ENCODE assay signal across 8 cellular contexts in genomic region chr11:126210871-126211235, GRCh38. TPM values are rescaled to one million over a fixed set of nuclear protein-coding genes. Genes with fewer than 3 reads are reported as not detected.
DNase-seq lines count a peak whose midpoint lies in the region; ATAC-seq and TF ChIP-seq lines count a peak whose summit lies in the region.

No MANE protein-coding gene starts in this region.

- peak overlapping the region; percentile 10 for H2BK5ac ChIP-seq in IMR-90 (ENCODE audit: low read depth, low read length, poor library complexity, severe bottlenecking)

- H4K8ac ChIP-seq in IMR-90 (ENCODE audit: low read depth in 2 of 2, low read length in 2 of 2): peak overlapping the region; percentile 83 to 88; a peak in 3 of 4 replicates

- H3K27ac ChIP-seq in IMR-90 (ENCODE audit: insufficient read depth, low read length) (peak overlapping the region; percentile 65), muscle layer of duodenum (ENCODE audit: low read length) (peak overlapping the region; percentile 76)

- peak overlapping the region; percentile 88 for H3K27ac Mint-ChIP-seq in chondrocyte (ENCODE audit: unreplicated experiment)

- ATAC-seq in IMR-90 (ENCODE audit: low read depth) (no peak; the same call in 1 of the 2 replicates), HG03432 (IDR thresholded peaks at IDR 0.05; ENCODE audit: unreplicated experiment) (no peak)

- H3K27me3 ChIP-seq in IMR-90 (ENCODE audit: control insufficient read depth, insufficient read depth, low read length) (no peaks in the 10 kb centered on the region), muscle layer of duodenum (ENCODE audit: low read depth, low read length) (no peaks in the 10 kb centered on the region)

- peaks cover 2% of the 10 kb centered on the region; the same call in 1 of the 2 replicates for H3K9me1 ChIP-seq in IMR-90 (ENCODE audit: insufficient read depth, low read length)

- peak; percentile 39 for DNase-seq in AG20443 (ENCODE audit: low spot score)
- DNase-seq in IMR-90: no peak
- no peak for DNase-seq in chondrocyte (ENCODE audit: low spot score)
- no peak for DNase-seq in NCI-H128 (lab: John Stamatoyannopoulos, UW; ENCODE audit: unreplicated experiment)
- DNase-seq in GM10266 (ENCODE audit: extremely low spot score): no peak
- DNase-seq in kidney glomerular epithelial cell (lab: John Stamatoyannopoulos, UW): no peak

- POLR2A ChIA-PET in IMR-90 (lab: Charles Lee; ENCODE audit: unreplicated experiment): no interaction called here

- no peaks in the 10 kb centered on the region for H3K9me3 Mint-ChIP-seq in chondrocyte (ENCODE audit: low read depth)

- H3K56ac ChIP-seq in IMR-90 (ENCODE audit: extremely low read depth, insufficient read depth, low read length): peak overlapping the region; percentile 50; the same call in 1 of the 2 replicates

- H2BK15ac ChIP-seq in IMR-90 (ENCODE audit: low read depth, low read length): no peak overlapping the region; the same call in 2 of the 3 replicates

- H3K9ac ChIP-seq in IMR-90 (ENCODE audit: low read depth, low read length): peak overlapping the region; percentile 81

- H2BK120ac ChIP-seq in IMR-90 (ENCODE audit: low read depth, low read length): no peak overlapping the region

- peaks cover 8% of the 10 kb centered on the region for H3K36me3 ChIP-seq in IMR-90 (ENCODE audit: control insufficient read depth, insufficient read depth, low read length)
- peaks cover 9 to 22% of the 10 kb centered on the region in 2 donors for H3K36me3 ChIP-seq in muscle layer of duodenum (ENCODE audit: control insufficient read depth in 1 of 2, insufficient read depth in 2 of 2, low read length in 2 of 2)

- peak overlapping the region; percentile 72 for H3K4me3 ChIP-seq in IMR-90 (ENCODE audit: insufficient read depth, low read depth, low read length)
- H3K4me3 ChIP-seq in muscle layer of duodenum (ENCODE audit: low read depth in 1 of 2, low read length in 2 of 2): peak overlapping the region; percentile 97 to 99

- intact Hi-C loops in IMR-90 (cut with micrococcal nuclease): loop anchor here (5.0 kb wide), 1 partner anchor 46 kb away; no protein-coding TSS in a partner anchor

- peak overlapping the region; percentile 84 for H3K4ac ChIP-seq in IMR-90 (ENCODE audit: low read depth, low read length)

- in situ Hi-C loops in IMR-90 (cut with MboI; ENCODE audit: low sequenced_read_pairs): no loop called here

- peak overlapping the region; percentile 62; the same call in 1 of the 2 replicates for H3K23ac ChIP-seq in IMR-90 (ENCODE audit: low read depth, low read length)

- peaks cover 10% of the 10 kb centered on the region; the same call in 1 of the 2 replicates for H4K20me1 ChIP-seq in IMR-90 (ENCODE audit: insufficient read depth, low read length)

- peak overlapping the region; percentile 10 for H4K91ac ChIP-seq in IMR-90 (ENCODE audit: insufficient read depth, low read depth, low read length)

- CTCF ChIA-PET in IMR-90 (lab: Yijun Ruan, JAX): no interaction called here

- H3K4me1 ChIP-seq in IMR-90 (ENCODE audit: control insufficient read depth, insufficient read depth, low read length): no peaks in the 10 kb centered on the region
- peaks cover 9 to 21% of the 10 kb centered on the region in 2 donors for H3K4me1 ChIP-seq in muscle layer of duodenum (ENCODE audit: control insufficient read depth in 1 of 2, insufficient read depth in 2 of 2, low read length in 2 of 2)

- H3K9me3 ChIP-seq in IMR-90 (ENCODE audit: control insufficient read depth, insufficient read depth, low read length) (no peaks in the 10 kb centered on the region), muscle layer of duodenum (ENCODE audit: control insufficient read depth in 1 of 2, low read length in 2 of 2) (no peaks in the 10 kb centered on the region)

- H3K79me1 ChIP-seq in IMR-90 (ENCODE audit: low read depth in 1 of 2, low read length in 2 of 2): peaks cover 25 to 47% of the 10 kb centered on the region in 2 experiments

- peak overlapping the region; percentile 28; the same call in 1 of the 2 replicates for H4K5ac ChIP-seq in IMR-90 (ENCODE audit: low read depth, low read length)

- no peaks in the 10 kb centered on the region for H3K27me3 Mint-ChIP-seq in chondrocyte (ENCODE audit: low read depth)

- dilution Hi-C loops in IMR-90 (cut with HindIII; ENCODE audit: low sequenced_read_pairs, unreplicated experiment): loop anchor here (25.0 kb wide), 1 partner anchor 299 kb away; the partner anchor contains the start of genes DDX25 and PUS3

- H3K14ac ChIP-seq in IMR-90 (replicated peaks; ENCODE audit: low read depth, low read length): peak overlapping the region; percentile 76

- H2AK5ac ChIP-seq in IMR-90 (ENCODE audit: low read depth, low read length): peak overlapping the region; percentile 69; the same call in 1 of the 2 replicates

- no peak overlapping the region for H3K18ac ChIP-seq in IMR-90 (ENCODE audit: low read depth, low read length)

- H3K4me2 ChIP-seq in IMR-90 (ENCODE audit: low read depth, low read length): peak overlapping the region; percentile 97

- no peak for TF ChIP-seq POLR2A in IMR-90 (IDR thresholded peaks at IDR 0.05; ENCODE audit: low read depth, low read length)

- H2BK20ac ChIP-seq in IMR-90 (ENCODE audit: low read depth, low read length): no peak overlapping the region

- no TSS peak for BruUV-seq in IMR-90 (replicated peaks; lab: Mats Ljungman, UMichigan)

- H3K4me3 Mint-ChIP-seq in chondrocyte (ENCODE audit: unreplicated experiment): peak overlapping the region; percentile 97

- WGBS in IMR-90 (ENCODE audit: extremely low coverage in 2 of 2, insufficient read length in 1 of 2), 2 experiments: 4% methylated on average over 8 of the region's 20 CpGs; no CpG with 5 or more reads in 1 of the 2 experiments

- peaks cover 11% of the 10 kb centered on the region for H3K36me3 Mint-ChIP-seq in chondrocyte (ENCODE audit: low read depth)

- peak overlapping the region; percentile 89 for H2AK9ac ChIP-seq in IMR-90 (replicated peaks; ENCODE audit: low read depth, low read length, poor library complexity)

- no peak for TF ChIP-seq RAD21 in IMR-90 (IDR thresholded peaks at IDR 0.05; ENCODE audit: low read length)

- no peak for TF ChIP-seq CTCF in IMR-90 (conservative IDR thresholded peaks at IDR 0.05; ENCODE audit: low read depth, low read length)
- no peak for TF ChIP-seq CTCF in chondrocyte (IDR thresholded peaks at IDR 0.05)
- no peak for TF ChIP-seq CTCF in GM10266 (IDR thresholded peaks at IDR 0.05; ENCODE audit: control insufficient read depth, insufficient read depth, low read depth, missing control alignments)

- H3K4me1 Mint-ChIP-seq in chondrocyte (ENCODE audit: low read depth): peaks cover 35% of the 10 kb centered on the region

- H2AFZ ChIP-seq in IMR-90 (replicated peaks; ENCODE audit: low read length, poor library complexity): peak overlapping the region; percentile 96

TF ChIP-seq in IMR-90, 13 proteins besides CTCF, POLR2A, EP300 and RAD21 (continues in another document):
- TF ChIP-seq SMC3 (IDR thresholded peaks at IDR 0.05; ENCODE audit: low read depth, low read length): no peak
- no peak for TF ChIP-seq CEBPB (IDR thresholded peaks at IDR 0.05; ENCODE audit: low read depth, low read length)
- TF ChIP-seq RCOR1 (IDR thresholded peaks at IDR 0.05; ENCODE audit: insufficient replicate concordance, low read length): no peak
- no peak for TF ChIP-seq MAZ (IDR thresholded peaks at IDR 0.05; ENCODE audit: borderline replicate concordance, low read depth, low read length)
- no peak for TF ChIP-seq ELK1 (IDR thresholded peaks at IDR 0.05; ENCODE audit: borderline replicate concordance, low read depth, low read length)
- TF ChIP-seq MAFK (IDR thresholded peaks at IDR 0.05; ENCODE audit: low read depth, low read length): no peak
- TF ChIP-seq USF2 (IDR thresholded peaks at IDR 0.05; ENCODE audit: low read depth, low read length): no peak
- TF ChIP-seq BHLHE40 (IDR thresholded peaks at IDR 0.05; ENCODE audit: low read depth, low read length): no peak
- TF ChIP-seq CHD1 (IDR thresholded peaks at IDR 0.05; ENCODE audit: low read depth, low read length): no peak
- TF ChIP-seq NFE2L2 (IDR thresholded peaks at IDR 0.05; ENCODE audit: low read depth, low read length): no peak

RNA-seq across cellular contexts. Expression of gene RPUSD4, which starts 0.6 kb away (rescaled TPM):
- 30.6 and 31.4 TPM in 2 replicates for total RNA-seq in IMR-90 (2012; rRNA removed)
- 20.2 and 22.1 TPM in 2 replicates for polyA plus RNA-seq in IMR-90 (2012; rRNA removed)
- polyA plus RNA-seq in IMR-90 (2012; cell fraction: cytosol; rRNA removed): 9.8 and 12.6 TPM in 2 replicates
- 46.8 and 55.0 TPM in 2 replicates for polyA plus RNA-seq in IMR-90 (2012; cell fraction: nucleus; rRNA removed; ENCODE audit: low replicate concordance)
- total RNA-seq in chondrocyte: 16.1 to 18.8 TPM (median 16.2 TPM) in 3 replicates

RNA-seq across cellular contexts. Expression of gene FAM118B, which starts 0.7 kb away (rescaled TPM):
- total RNA-seq in IMR-90 (2012; rRNA removed) (27.2 and 29.4 TPM in 2 replicates), chondrocyte (23.2 to 25.9 TPM (median 24.3 TPM) in 3 replicates)
- polyA plus RNA-seq in IMR-90 (2012; rRNA removed): 17.9 and 20.0 TPM in 2 replicates
- 3.7 and 6.5 TPM in 2 replicates for polyA plus RNA-seq in IMR-90 (2012; cell fraction: cytosol; rRNA removed)
- polyA plus RNA-seq in IMR-90 (2012; cell fraction: nucleus; rRNA removed; ENCODE audit: low replicate concordance): 1.5 and 12.2 TPM in 2 replicates

RNA-seq across cellular contexts. Expression of gene SRPRA, which starts 57.8 kb away (rescaled TPM):
- total RNA-seq in IMR-90 (2012; rRNA removed): 105 and 108 TPM in 2 replicates
- polyA plus RNA-seq in IMR-90 (2012; rRNA removed): 126 and 131 TPM in 2 replicates
- polyA plus RNA-seq in IMR-90 (2012; cell fraction: cytosol; rRNA removed): 88.5 and 95.3 TPM in 2 replicates
- polyA plus RNA-seq in IMR-90 (2012; cell fraction: nucleus; rRNA removed; ENCODE audit: low replicate concordance): 126 and 190 TPM in 2 replicates
- total RNA-seq in chondrocyte: 108 to 144 TPM (median 110 TPM) in 3 replicates

RNA-seq across cellular contexts. Expression of gene FOXRED1, which starts 58.1 kb away (rescaled TPM):
- 15.1 and 15.3 TPM in 2 replicates for total RNA-seq in IMR-90 (2012; rRNA removed)
- 28.3 and 28.8 TPM in 2 replicates for polyA plus RNA-seq in IMR-90 (2012; rRNA removed)
- polyA plus RNA-seq in IMR-90 (2012; cell fraction: cytosol; rRNA removed): 15.9 and 25.4 TPM in 2 replicates
- polyA plus RNA-seq in IMR-90 (2012; cell fraction: nucleus; rRNA removed; ENCODE audit: low replicate concordance): 49.6 and 75.7 TPM in 2 replicates
- 19.1 to 32.5 TPM (median 19.3 TPM) in 3 replicates for total RNA-seq in chondrocyte
